ENCODE assay signal across 16 cellular contexts in genomic region chrX:31178769-31179125, GRCh38.
"Had no signal": no experiment of that assay in that cellular context is flagged by ENCODE, and none has a peak within 500 bp of the region (broad histone marks: within the 10 kb centered on the region; RNA-seq: fewer than 3 reads in every experiment).

No MANE protein-coding gene starts in this region.

- H3K4me1 ChIP-seq: ascending aorta, left lung, thyroid gland, upper lobe of right lung had no signal

- DNase-seq: activated gamma-delta T cell treated with Interleukin-2 at 50 U/mL for 16 hours; activated T-cell treated with anti-CD3 and anti-CD28 coated beads, Interleukin-2, amount 50 U/mL, for 1 hour; effector memory CD4-positive, alpha-beta T cell; kidney glomerular epithelial cell; left lung; midbrain; occipital lobe; stimulated activated CD4-positive, alpha-beta T cell treated with anti-CD3 and anti-CD28 coated beads, Interleukin-12 subunit alpha, Interleukin-12 subunit beta, amount 100 ng/mL, for 4 hours; stimulated activated CD4-positive, alpha-beta T cell treated with anti-CD3 and anti-CD28 coated beads, Interleukin-4, amount 100 ng/mL, for 4 hours; substantia nigra; T-helper 9 cell; thyroid gland; upper lobe of right lung had no signal

- H3K9me3 ChIP-seq: ascending aorta, left lung, thyroid gland, upper lobe of right lung had no signal

- H3K36me3 ChIP-seq: left lung, thyroid gland, upper lobe of right lung had no signal

- ATAC-seq: left lung, upper lobe of right lung, WTC11 had no signal

- H3K4me3 ChIP-seq: ascending aorta, left lung, lung, thyroid gland, upper lobe of right lung had no signal

- H3K27ac ChIP-seq: ascending aorta, left lung, thyroid gland, upper lobe of right lung had no signal

- H3K27me3 ChIP-seq: ascending aorta, left lung, thyroid gland, upper lobe of right lung had no signal
